In the genomic region with DNA sequence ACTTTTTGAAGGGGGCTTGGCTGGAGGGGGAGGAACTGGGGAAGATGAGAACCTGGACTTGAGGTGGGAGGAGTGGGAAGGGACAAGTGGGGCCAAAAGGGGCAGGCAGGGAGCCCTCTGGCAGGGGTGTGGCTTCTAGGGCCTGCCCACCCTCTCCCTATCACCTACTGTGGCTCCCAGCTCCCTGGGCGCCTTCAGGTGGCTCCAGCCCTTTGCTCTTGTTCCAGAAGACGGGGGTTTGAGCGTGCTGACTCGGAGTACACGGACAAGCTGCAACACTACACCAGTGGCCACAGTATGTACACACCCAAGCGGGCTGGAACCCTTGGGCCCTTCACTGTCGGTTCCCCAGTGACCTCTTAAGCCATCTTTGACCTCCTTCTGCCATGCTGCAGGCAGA, we compare ENCODE assay signal across 1 cellular context.
TF ChIP-seq lines count a peak whose summit lies in the region.

No MANE protein-coding gene starts in this region.

TF ChIP-seq in IMR-90, 13 proteins besides CTCF, POLR2A, EP300 and RAD21 (continued from another document):
- TF ChIP-seq, protein P1, sequence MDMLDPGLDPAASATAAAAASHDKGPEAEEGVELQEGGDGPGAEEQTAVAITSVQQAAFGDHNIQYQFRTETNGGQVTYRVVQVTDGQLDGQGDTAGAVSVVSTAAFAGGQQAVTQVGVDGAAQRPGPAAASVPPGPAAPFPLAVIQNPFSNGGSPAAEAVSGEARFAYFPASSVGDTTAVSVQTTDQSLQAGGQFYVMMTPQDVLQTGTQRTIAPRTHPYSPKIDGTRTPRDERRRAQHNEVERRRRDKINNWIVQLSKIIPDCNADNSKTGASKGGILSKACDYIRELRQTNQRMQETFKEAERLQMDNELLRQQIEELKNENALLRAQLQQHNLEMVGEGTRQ (IDR thresholded peaks at IDR 0.05; ENCODE audit: low read depth, low read length): no peak
- TF ChIP-seq MAZ (IDR thresholded peaks at IDR 0.05; ENCODE audit: borderline replicate concordance, low read depth, low read length): no peak
